17 cellular contexts compared by ENCODE assay signal in genomic region chr7:117347962-117348672, GRCh38. TPM values are rescaled to one million over a fixed set of nuclear protein-coding genes. Genes with fewer than 3 reads are reported as not detected.
A peak's percentile ranks its signal among the peaks of the same experiment; 100 is the strongest.
DNase-seq lines count a peak whose midpoint lies in the region; ATAC-seq and TF ChIP-seq lines count a peak whose summit lies in the region.
"Had no signal": no experiment of that assay in that cellular context is flagged by ENCODE, and none has a peak within 500 bp of the region (broad histone marks: within the 10 kb centered on the region; RNA-seq: fewer than 3 reads in every experiment).

No MANE protein-coding gene starts in this region.

- peak; percentile 94 for ATAC-seq in GM19035 (IDR thresholded peaks at IDR 0.05; ENCODE audit: unreplicated experiment)
- peak; percentile 86 for ATAC-seq in GM21825 (IDR thresholded peaks at IDR 0.05; ENCODE audit: unreplicated experiment)
- ATAC-seq in HG03159 (IDR thresholded peaks at IDR 0.05; ENCODE audit: unreplicated experiment), result peak; percentile 69
- ATAC-seq in omental fat pad (ENCODE audit: low FRiP score), result no peak

- no peak overlapping the region for H3K23ac ChIP-seq in neuronal stem cell (ENCODE audit: low read depth, low read length, poor library complexity)

- H3K14ac ChIP-seq in neuronal stem cell (ENCODE audit: low read length), result no peak overlapping the region

- H3K27me3 ChIP-seq in neuronal stem cell (ENCODE audit: control insufficient read depth in 3 of 3, insufficient read depth in 3 of 3, low read depth in 1 of 3, low read length in 3 of 3), result no peaks in the 10 kb centered on the region
- H3K27me3 ChIP-seq: colonic mucosa, SJSA1, upper lobe of left lung had no signal

- no peak overlapping the region for H3K27ac ChIP-seq in neuronal stem cell (replicated peaks; ENCODE audit: low read length)
- H3K27ac ChIP-seq: adrenal gland, colonic mucosa, SJSA1, upper lobe of left lung had no signal

- no peak for TF ChIP-seq CTCF in omental fat pad (IDR thresholded peaks at IDR 0.05)

- no peak overlapping the region for H2BK15ac ChIP-seq in neuronal stem cell (ENCODE audit: low read length)

- H2AFZ ChIP-seq in neuronal stem cell (ENCODE audit: low read length), result no peak overlapping the region
- H2AFZ ChIP-seq: GM23338 had no signal

- no peak overlapping the region for H4K91ac ChIP-seq in neuronal stem cell (ENCODE audit: low read depth, low read length, poor library complexity)

- no CpG with 5 or more reads among the region's 7 CpGs for WGBS in neuronal stem cell (ENCODE audit: extremely low coverage in 2 of 2, insufficient read length in 2 of 2, insufficient replicate concordance in 1 of 2), 2 donors

- H2BK12ac ChIP-seq in neuronal stem cell (ENCODE audit: low read length), result no peak overlapping the region

- H2AK5ac ChIP-seq in neuronal stem cell (ENCODE audit: low read depth, low read length), result no peak overlapping the region

- no peak overlapping the region for H2BK5ac ChIP-seq in neuronal stem cell (ENCODE audit: low read length)

- no peak overlapping the region for H3K4ac ChIP-seq in neuronal stem cell (ENCODE audit: low read length)

- peak overlapping the region; percentile 51 for H3K18ac ChIP-seq in neuronal stem cell (ENCODE audit: low read length)

- H4K8ac ChIP-seq in neuronal stem cell (ENCODE audit: low read depth, low read length), result no peak overlapping the region

- no peaks in the 10 kb centered on the region for H3K36me3 ChIP-seq in neuronal stem cell (replicated peaks in 1 of 2; ENCODE audit: control insufficient read depth in 2 of 2, insufficient read depth in 2 of 2, low read length in 2 of 2)
- H3K36me3 ChIP-seq: adrenal gland, colonic mucosa, SJSA1, upper lobe of left lung had no signal

- H3K4me1 ChIP-seq in neuronal stem cell (ENCODE audit: control insufficient read depth in 2 of 2, insufficient read depth in 1 of 2, low read depth in 1 of 2, low read length in 2 of 2), result peaks cover 0 to 2% of the 10 kb centered on the region in 2 donors
- H3K4me1 ChIP-seq: adrenal gland, colonic mucosa, SJSA1, upper lobe of left lung had no signal

- no peak overlapping the region for H3K4me2 ChIP-seq in neuronal stem cell (ENCODE audit: insufficient read depth, low read length, poor library complexity, severe bottlenecking)
- H3K4me2 ChIP-seq: GM23338 had no signal

- no peak overlapping the region for H3K9ac ChIP-seq in neuronal stem cell (ENCODE audit: low read depth, low read length, poor library complexity)

- no peak overlapping the region for H3K4me3 ChIP-seq in neuronal stem cell (ENCODE audit: low read length in 2 of 2)
- H3K4me3 ChIP-seq: adrenal gland, colonic mucosa, GM23338, SJSA1, upper lobe of left lung had no signal

- H3K9me3 ChIP-seq in neuronal stem cell (replicated peaks in 1 of 2; ENCODE audit: control insufficient read depth in 2 of 2, insufficient read depth in 1 of 2, low read depth in 1 of 2, low read length in 2 of 2), result no peaks in the 10 kb centered on the region
- H3K9me3 ChIP-seq: adrenal gland, colonic mucosa, SJSA1, upper lobe of left lung had no signal

- DNase-seq in neuronal stem cell (ENCODE audit: low spot score) (no peak), anterior cingulate cortex (lab: John Stamatoyannopoulos, UW) (no peak), kidney tubule cell (ENCODE audit: low spot score) (no peak), omental fat pad (ENCODE audit: low spot score) (no peak)
- no peak for DNase-seq in activated CD4-positive, alpha-beta T cell treated with anti-CD3 and anti-CD28 coated beads, Interleukin-2, amount 50 U/mL, for 48 hours
- DNase-seq: activated T-cell treated with anti-CD3 and anti-CD28 coated beads for 4 hours; adrenal gland; CD4-positive, alpha-beta memory T cell; colonic mucosa; GDM1; NCI-H1436; upper lobe of left lung had no signal

- no peaks in the 10 kb centered on the region for H3K79me1 ChIP-seq in neuronal stem cell (ENCODE audit: low read depth, low read length)

- no peak overlapping the region for H2BK120ac ChIP-seq in neuronal stem cell (ENCODE audit: low read depth, low read length)

RNA-seq across cellular contexts. Expression of gene WNT2, which starts 25.3 kb away (rescaled TPM):
- polyA plus RNA-seq in neuronal stem cell (2013, experiment 1 of 2), result not detected
- not detected for polyA plus RNA-seq in neuronal stem cell (2013, experiment 2 of 2)
- total RNA-seq in omental fat pad, result under 1 TPM; 0.48 to 0.95 (median 0.64) TPM
- total RNA-seq: CD4-positive, alpha-beta memory T cell; GM23338 had no signal
- polyA plus RNA-seq: CD4-positive, alpha-beta memory T cell; GM23338 had no signal
